In the genomic region with DNA sequence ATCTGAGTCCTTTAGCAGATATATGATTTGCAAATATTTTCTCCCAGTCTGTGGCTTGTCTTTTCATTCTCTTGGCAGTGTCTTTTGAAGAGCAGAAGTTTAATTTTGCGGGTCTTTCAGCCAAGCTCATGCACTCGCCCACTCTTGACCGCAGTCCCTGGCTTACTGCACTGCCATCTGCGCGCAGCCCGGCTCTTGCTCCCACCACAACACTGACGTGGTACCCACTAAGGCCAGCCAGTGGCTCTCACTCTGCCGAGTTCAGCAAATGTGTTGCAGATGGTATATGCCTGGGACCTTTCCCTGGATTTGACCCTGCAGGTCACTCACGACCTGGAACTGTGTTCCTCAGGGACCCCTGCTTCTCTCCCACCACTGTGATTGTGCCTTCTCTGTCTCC, we compare ENCODE assay signal across 24 cellular contexts.
"Had no signal": no experiment of that assay in that cellular context is flagged by ENCODE, and none has a peak within 500 bp of the region (broad histone marks: within the 10 kb centered on the region; RNA-seq: fewer than 3 reads in every experiment).

No MANE protein-coding gene starts in this region.

- H3K27me3 ChIP-seq: colonic mucosa, esophagus squamous epithelium, gastrocnemius medialis, heart right ventricle, left lung had no signal

- H3K27me3 Mint-ChIP-seq: dendritic cell treated with granulocyte-macrophage colony-stimulating factor and Interleukin-4, amounts not matched to agents 40 ng/mL and 50 ng/mL, for 4 days had no signal

- H3K27ac ChIP-seq: colonic mucosa, epithelial cell of prostate, esophagus squamous epithelium, left lung, lower lobe of right lung had no signal

- H3K27ac Mint-ChIP-seq: dendritic cell treated with granulocyte-macrophage colony-stimulating factor and Interleukin-4, amounts not matched to agents 40 ng/mL and 50 ng/mL, for 4 days; effector memory CD8-positive, alpha-beta T cell; endodermal cell; mesothelial cell of epicardium had no signal

- H3K36me3 Mint-ChIP-seq: mesothelial cell of epicardium had no signal

- ATAC-seq: effector memory CD8-positive, alpha-beta T cell; esophagus mucosa; heart right ventricle; left cardiac atrium; left lung; left ventricle myocardium superior; lower lobe of right lung; mucosa of descending colon had no signal

- H3K4me3 Mint-ChIP-seq: dendritic cell treated with granulocyte-macrophage colony-stimulating factor and Interleukin-4, amounts not matched to agents 40 ng/mL and 50 ng/mL, for 4 days; effector memory CD8-positive, alpha-beta T cell; endodermal cell; mesothelial cell of epicardium had no signal

- H3K9me3 ChIP-seq: colonic mucosa, esophagus squamous epithelium, gastrocnemius medialis, heart right ventricle, left lung, lower lobe of right lung, mucosa of descending colon had no signal

- H3K4me3 ChIP-seq: colonic mucosa, esophagus squamous epithelium, gastrocnemius medialis, heart right ventricle, left lung, lower lobe of right lung, mucosa of descending colon had no signal

- H3K4me1 ChIP-seq: colonic mucosa had no signal

- H3K9me3 Mint-ChIP-seq: dendritic cell treated with granulocyte-macrophage colony-stimulating factor and Interleukin-4, amounts not matched to agents 40 ng/mL and 50 ng/mL, for 4 days; effector memory CD8-positive, alpha-beta T cell; endodermal cell; mesothelial cell of epicardium had no signal

- DNase-seq: colonic mucosa; cortex of kidney; effector CD8-positive, alpha-beta T cell; effector memory CD8-positive, alpha-beta T cell; endodermal cell; erythroblast; esophagus squamous epithelium; foreskin fibroblast; foreskin melanocyte; gastrocnemius medialis; glutamatergic neuron; head of caudate nucleus; heart right ventricle; hippocampal formation; left cardiac atrium; left lung; left ventricle myocardium superior; lower lobe of right lung; mesenchymal stem cell; mucosa of descending colon had no signal

- H3K36me3 ChIP-seq: colonic mucosa, esophagus squamous epithelium, gastrocnemius medialis, heart right ventricle, left lung, lower lobe of right lung had no signal
